In genomic region chr14:103656758-103657133, GRCh38 we compare ENCODE assay signal across 18 cellular contexts. TPM values are rescaled to one million over a fixed set of nuclear protein-coding genes. Genes with fewer than 3 reads are reported as not detected.
DNase-seq lines count a peak whose midpoint lies in the region; ATAC-seq and TF ChIP-seq lines count a peak whose summit lies in the region.
"Had no signal": no experiment of that assay in that cellular context is flagged by ENCODE, and none has a peak within 500 bp of the region (broad histone marks: within the 10 kb centered on the region; RNA-seq: fewer than 3 reads in every experiment).

No MANE protein-coding gene starts in this region.

- peaks cover 15% of the 10 kb centered on the region for H3K79me1 ChIP-seq in mesenchymal stem cell (replicated peaks; ENCODE audit: low read length, poor library complexity, severe bottlenecking)

- no peak overlapping the region for H2AK5ac ChIP-seq in mesenchymal stem cell (ENCODE audit: low read length, severe bottlenecking)

- H3K4me2 ChIP-seq in mesenchymal stem cell (ENCODE audit: low read length, poor library complexity, severe bottlenecking): no peak overlapping the region
- H3K4me2 ChIP-seq: GM23338 had no signal

- H2BK120ac ChIP-seq in mesenchymal stem cell (ENCODE audit: low read depth, low read length): no peak overlapping the region

- H3K4ac ChIP-seq in mesenchymal stem cell (ENCODE audit: low read depth in 1 of 2, low read length in 2 of 2): no peak overlapping the region

- H3K14ac ChIP-seq in mesenchymal stem cell (ENCODE audit: low read length in 2 of 2): no peak overlapping the region

- WGBS in mesenchymal stem cell: 100% methylated on average over 1 of the region's 1 CpG
- 64 to 100% methylated on average over 1 of the region's 1 CpG for WGBS in thyroid gland, 2 donors

- H2BK15ac ChIP-seq in mesenchymal stem cell (ENCODE audit: low read depth, poor library complexity, severe bottlenecking): no peak overlapping the region

- H3K9me3 ChIP-seq in AG04450 (ENCODE audit: control insufficient read depth, insufficient read depth, low read length): no peaks in the 10 kb centered on the region
- no peaks in the 10 kb centered on the region for H3K9me3 ChIP-seq in T-helper 17 cell (ENCODE audit: control insufficient read depth, low read length, poor library complexity, severe bottlenecking)
- H3K9me3 ChIP-seq in mesenchymal stem cell (ENCODE audit: control insufficient read depth, low read length): no peaks in the 10 kb centered on the region
- no peaks in the 10 kb centered on the region for H3K9me3 ChIP-seq in thyroid gland
- H3K9me3 ChIP-seq: BLaER1 treated with 17β-estradiol and CSF1 and Interleukin-3, amounts not matched to agents 10 nM and 100 nM; Peyer's patch had no signal

- no peak overlapping the region for H3K23ac ChIP-seq in mesenchymal stem cell (ENCODE audit: low read length in 2 of 2)

- H3K36me3 ChIP-seq in mesenchymal stem cell (ENCODE audit: control insufficient read depth in 1 of 2, insufficient read depth in 2 of 2, low read depth in 1 of 2, low read length in 2 of 2) (peaks cover 51 to 67% of the 10 kb centered on the region in 2 experiments), thyroid gland (peaks cover 52 to 61% of the 10 kb centered on the region in 2 donors)

- no peaks in the 10 kb centered on the region for H3K27me3 Mint-ChIP-seq in T-helper 17 cell
- no peaks in the 10 kb centered on the region for H3K27me3 Mint-ChIP-seq in effector memory CD8-positive, alpha-beta T cell

- peaks cover 8% of the 10 kb centered on the region for H3K36me3 Mint-ChIP-seq in T-helper 17 cell (ENCODE audit: low read depth)
- H3K36me3 Mint-ChIP-seq in effector memory CD8-positive, alpha-beta T cell (ENCODE audit: insufficient read depth): peaks cover 90% of the 10 kb centered on the region

- H3K9ac ChIP-seq in mesenchymal stem cell (ENCODE audit: low read length): peak overlapping the region; percentile 47

- ATAC-seq in T-helper 17 cell: no peak
- no peak for ATAC-seq in effector memory CD8-positive, alpha-beta T cell (replicated peaks)
- ATAC-seq in HG03139 (IDR thresholded peaks at IDR 0.05; ENCODE audit: unreplicated experiment): no peak
- no peak for ATAC-seq in HG03469 (IDR thresholded peaks at IDR 0.05; ENCODE audit: unreplicated experiment)
- ATAC-seq: GM23338, HCT116 had no signal

- H4K8ac ChIP-seq in mesenchymal stem cell (ENCODE audit: low read length): no peak overlapping the region

- H3K18ac ChIP-seq in mesenchymal stem cell (ENCODE audit: low read depth in 1 of 2, low read length in 2 of 2): no peak overlapping the region

- peaks cover 15% of the 10 kb centered on the region for H3K4me1 ChIP-seq in mesenchymal stem cell (ENCODE audit: control insufficient read depth, insufficient read depth, low read depth, low read length)
- peaks cover 23 to 24% of the 10 kb centered on the region in 2 donors for H3K4me1 ChIP-seq in thyroid gland

- TF ChIP-seq CTCF in AG04450 (IDR thresholded peaks at IDR 0.05; ENCODE audit: low read depth, low read length) (no peak), thyroid gland (IDR thresholded peaks at IDR 0.05) (no peak)

- H3K27ac Mint-ChIP-seq in T-helper 17 cell: peak overlapping the region; percentile 62
- peak overlapping the region; percentile 49 to 65 for H3K27ac Mint-ChIP-seq in effector memory CD8-positive, alpha-beta T cell
- H3K27ac Mint-ChIP-seq: GM23338 had no signal

- DNase-seq in AG04450 (ENCODE audit: low read depth, low spot score) (no peak), T-helper 17 cell (no peak), mesenchymal stem cell (no peak), thyroid gland (no peak), cerebellar nuclear complex (lab: John Stamatoyannopoulos, UW) (no peak)
- DNase-seq in effector memory CD8-positive, alpha-beta T cell: no peak
- DNase-seq: CD8-positive, alpha-beta memory T cell; DMS79 treated with DMSO at 0.1 percent for 48 hours; KG1; NCI-H146; NCI-H2081; NCI-H510A treated with DMSO at 0.1 percent for 48 hours; Peyer's patch had no signal

- H2BK5ac ChIP-seq in mesenchymal stem cell (ENCODE audit: low read depth, low read length, poor library complexity, severe bottlenecking): no peak overlapping the region

- no peak overlapping the region for H2BK12ac ChIP-seq in mesenchymal stem cell (ENCODE audit: low read length in 2 of 2)

- POLR2A ChIA-PET in AG04450 (lab: Yijun Ruan, JAX): no interaction called here

- intact Hi-C loops in thyroid gland (cut with DNase I): no loop called here

- H3K27me3 ChIP-seq in AG04450 (ENCODE audit: control insufficient read depth, insufficient read depth, low read length) (no peaks in the 10 kb centered on the region), mesenchymal stem cell (ENCODE audit: control insufficient read depth in 1 of 2, insufficient read depth in 1 of 2, low read length in 2 of 2) (no peaks in the 10 kb centered on the region), thyroid gland (no peaks in the 10 kb centered on the region)
- H3K27me3 ChIP-seq: BLaER1 treated with 17β-estradiol and CSF1 and Interleukin-3, amounts not matched to agents 10 nM and 100 nM; Peyer's patch had no signal

- H3K4me1 Mint-ChIP-seq in T-helper 17 cell: peaks cover 11% of the 10 kb centered on the region
- H3K4me1 Mint-ChIP-seq in effector memory CD8-positive, alpha-beta T cell (ENCODE audit: low read depth in 2 of 2): peaks cover 17 to 30% of the 10 kb centered on the region in 2 donors

- CTCF ChIA-PET in AG04450 (lab: Charles Lee): interaction anchor here (1.0 kb wide), 1 partner anchor 24 kb away, joined by 3 read pairs; no protein-coding TSS in a partner anchor

- H4K91ac ChIP-seq in mesenchymal stem cell (ENCODE audit: low read length): no peak overlapping the region

- no peak for TF ChIP-seq POLR2A in thyroid gland (IDR thresholded peaks at IDR 0.05)

- no peak overlapping the region for H3K4me3 Mint-ChIP-seq in T-helper 17 cell
- H3K4me3 Mint-ChIP-seq in effector memory CD8-positive, alpha-beta T cell: no peak overlapping the region
- H3K4me3 Mint-ChIP-seq: CD8-positive, alpha-beta memory T cell; GM23338 had no signal

- H3K9me3 Mint-ChIP-seq in effector memory CD8-positive, alpha-beta T cell: no peaks in the 10 kb centered on the region
- H3K9me3 Mint-ChIP-seq: CD8-positive, alpha-beta memory T cell; GM23338 had no signal

- H3K4me3 ChIP-seq in AG04450 (ENCODE audit: low read depth, low read length) (no peak overlapping the region), mesenchymal stem cell (ENCODE audit: insufficient read depth in 1 of 2, low read depth in 1 of 2, low read length in 2 of 2) (no peak overlapping the region), thyroid gland (replicated peaks in 1 of 3) (no peak overlapping the region)
- H3K4me3 ChIP-seq: BLaER1 treated with 17β-estradiol and CSF1 and Interleukin-3, amounts not matched to agents 10 nM and 100 nM; GM23338; Peyer's patch had no signal

- H3K27ac ChIP-seq in AG04450 (ENCODE audit: low read depth, low read length) (peak overlapping the region; percentile 21), mesenchymal stem cell (ENCODE audit: low read length, poor library complexity, severe bottlenecking) (no peak overlapping the region), thyroid gland (no peak overlapping the region)
- H3K27ac ChIP-seq: Peyer's patch had no signal

- H2AFZ ChIP-seq in mesenchymal stem cell (ENCODE audit: low read depth, low read length): no peak overlapping the region
- H2AFZ ChIP-seq: GM23338 had no signal

RNA-seq across cellular contexts. Expression of gene KLC1, which starts 27.7 kb away (rescaled TPM):
- polyA plus RNA-seq in AG04450 (2011; rRNA removed): 126 and 160 TPM in 2 replicates
- 134 and 150 TPM in 2 replicates for polyA minus RNA-seq in AG04450 (2011; rRNA and poly(A)+ RNA removed)
- total RNA-seq in T-helper 17 cell (100 to 1,000 TPM; 162 to 198 TPM), thyroid gland (100 to 1,000 TPM; 236 to 340 (median 281) TPM)
- 83.2 TPM for polyA plus RNA-seq in mesenchymal stem cell (2013, experiment 1 of 2)
- polyA plus RNA-seq in mesenchymal stem cell (2013, experiment 2 of 2): 80.5 TPM

RNA-seq across cellular contexts. Expression of gene XRCC3, which starts 58.5 kb away (rescaled TPM):
- polyA plus RNA-seq in AG04450 (2011; rRNA removed): 4.3 and 4.8 TPM in 2 replicates
- 2.8 and 3.2 TPM in 2 replicates for polyA minus RNA-seq in AG04450 (2011; rRNA and poly(A)+ RNA removed)
- total RNA-seq in T-helper 17 cell (1 to 10 TPM; 6.9 to 8.3 TPM), thyroid gland (10 to 100 TPM in 1 of 4 donors, 1 to 10 TPM in 3; 3.3 to 15.7 (median 7.9) TPM)
- 4.5 TPM for polyA plus RNA-seq in mesenchymal stem cell (2013, experiment 1 of 2)
- 4.2 TPM for polyA plus RNA-seq in mesenchymal stem cell (2013, experiment 2 of 2)

RNA-seq across cellular contexts. Expression of gene ZFYVE21, which starts 58.9 kb away (rescaled TPM):
- 77.5 and 78.6 TPM in 2 replicates for polyA plus RNA-seq in AG04450 (2011; rRNA removed)
- 26.4 and 30.1 TPM in 2 replicates for polyA minus RNA-seq in AG04450 (2011; rRNA and poly(A)+ RNA removed)
- total RNA-seq in T-helper 17 cell: 1 to 10 TPM; 9.1 to 9.5 TPM
- 44.0 TPM for polyA plus RNA-seq in mesenchymal stem cell (2013, experiment 1 of 2)
- 43.8 TPM for polyA plus RNA-seq in mesenchymal stem cell (2013, experiment 2 of 2)
- 100 to 1,000 TPM; 113 to 167 (median 131) TPM for total RNA-seq in thyroid gland

Comparison
In these comparisons a context has a peak if more than half of its experiments do, and no peak if none do; other contexts are left out.
1. RNA of gene ZFYVE21, which starts 58.9 kb away (total RNA-seq): 113 to 167 TPM in thyroid gland; 9.1 to 9.5 TPM in T-helper 17 cell; every median in the first group is over 10 times any median in the second.